Comparison of ENCODE assay signal across 16 cellular contexts in the genomic region with DNA sequence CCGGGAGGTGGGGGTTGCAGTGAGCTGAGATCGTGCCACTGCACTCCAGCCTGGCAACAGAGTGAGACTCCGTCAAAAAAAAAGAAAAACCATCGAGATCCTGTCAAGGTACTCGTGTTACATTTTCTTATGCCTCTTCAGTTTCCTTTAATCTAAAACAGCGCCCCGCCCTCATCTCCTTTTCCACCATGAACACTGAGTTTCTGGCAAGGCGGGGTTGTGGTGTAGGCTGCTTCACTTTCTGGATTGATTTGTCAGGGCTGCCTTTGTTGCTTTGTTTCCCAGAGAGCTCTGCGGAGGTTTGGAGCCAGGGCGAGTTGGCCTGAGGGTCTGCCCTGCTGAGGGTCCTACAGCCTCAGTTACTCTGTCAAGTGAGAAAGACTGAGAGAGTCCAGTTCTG. TPM values are rescaled to one million over a fixed set of nuclear protein-coding genes. Genes with fewer than 3 reads are reported as not detected.
A peak's percentile ranks its signal among the peaks of the same experiment; 100 is the strongest.
DNase-seq lines count a peak whose midpoint lies in the region; ATAC-seq and TF ChIP-seq lines count a peak whose summit lies in the region.
"Had no signal": no experiment of that assay in that cellular context is flagged by ENCODE, and none has a peak within 500 bp of the region (broad histone marks: within the 10 kb centered on the region; RNA-seq: fewer than 3 reads in every experiment).

No MANE protein-coding gene starts in this region.

- no TSS peak for BruUV-seq in MCF 10A (replicated peaks; lab: Mats Ljungman, UMichigan)

- CTCF ChIA-PET in MCF 10A (lab: Yijun Ruan, JAX), result interaction anchor here (0.6 to 0.9 kb wide), 3 partner anchors 15 to 43 kb away, joined by 3 to 6 read pairs (median 4); no protein-coding TSS in a partner anchor

- peak overlapping the region; percentile 81 for H3K27ac Mint-ChIP-seq in MCF 10A (ENCODE audit: low read depth, unreplicated experiment)

- intact Hi-C loops in MCF 10A (cut with micrococcal nuclease), result no loop called here
- intact Hi-C loops in breast epithelium (cut with DNase I; ENCODE audit: low total_unique reads), result no loop called here
- intact Hi-C loops in head of caudate nucleus (cut with DNase I), result loop anchor here (5.0 kb wide), 1 partner anchor 43 kb away; no protein-coding TSS in a partner anchor

- H3K27me3 ChIP-seq in breast epithelium, result no peaks in the 10 kb centered on the region
- H3K27me3 ChIP-seq in RWPE2 (ENCODE audit: insufficient read depth, poor library complexity, severe bottlenecking), result no peaks in the 10 kb centered on the region
- no peaks in the 10 kb centered on the region for H3K27me3 ChIP-seq in tibial nerve
- no peaks in the 10 kb centered on the region for H3K27me3 ChIP-seq in WERI-Rb-1 (ENCODE audit: insufficient read depth, low read depth, severe bottlenecking)
- H3K27me3 ChIP-seq: ascending aorta had no signal

- ATAC-seq in RWPE2 (ENCODE audit: low read depth) (no peak), HG03520 (IDR thresholded peaks at IDR 0.05; ENCODE audit: unreplicated experiment) (no peak)
- ATAC-seq: GM12878 had no signal

- peaks cover 32% of the 10 kb centered on the region for H3K36me3 Mint-ChIP-seq in MCF 10A (ENCODE audit: insufficient read depth, unreplicated experiment)

- no peak for TF ChIP-seq EP300 in tibial nerve (IDR thresholded peaks at IDR 0.05)

- TF ChIP-seq CTCF in MCF 10A (IDR thresholded peaks at IDR 0.05; ENCODE audit: unreplicated experiment) (no peak), breast epithelium (IDR thresholded peaks at IDR 0.05) (no peak), RWPE2 (IDR thresholded peaks at IDR 0.05; ENCODE audit: poor library complexity, severe bottlenecking) (no peak), tibial nerve (IDR thresholded peaks at IDR 0.05) (no peak), WERI-Rb-1 (IDR thresholded peaks at IDR 0.05; ENCODE audit: low read depth, low read length) (no peak)

- TF ChIP-seq POLR2A in breast epithelium (IDR thresholded peaks at IDR 0.05), result no peak
- no peak for TF ChIP-seq POLR2A in tibial nerve (IDR thresholded peaks at IDR 0.05)

- H3K36me3 ChIP-seq in breast epithelium (no peaks in the 10 kb centered on the region), RWPE2 (ENCODE audit: low read depth) (peaks cover 67% of the 10 kb centered on the region), tibial nerve (no peaks in the 10 kb centered on the region), WERI-Rb-1 (peaks cover 37% of the 10 kb centered on the region)
- H3K36me3 ChIP-seq: ascending aorta had no signal

- H3K4me3 ChIP-seq in breast epithelium, result no peak overlapping the region
- no peak overlapping the region for H3K4me3 ChIP-seq in RWPE2 (ENCODE audit: severe bottlenecking)
- H3K4me3 ChIP-seq in tibial nerve, result no peak overlapping the region
- H3K4me3 ChIP-seq in WERI-Rb-1 (ENCODE audit: low read depth, low read length), result no peak overlapping the region
- H3K4me3 ChIP-seq: ascending aorta, GM12878 had no signal

- WGBS in tibial nerve, 2 donors, result 56 to 68% methylated on average over 10 of the region's 10 CpGs

- H3K4me1 ChIP-seq in breast epithelium, result peaks cover 4 to 6% of the 10 kb centered on the region in 2 donors
- peaks cover 26% of the 10 kb centered on the region for H3K4me1 ChIP-seq in RWPE2 (ENCODE audit: insufficient read depth, poor library complexity, severe bottlenecking)
- peaks cover 0 to 96% (median 60%) of the 10 kb centered on the region in 4 donors for H3K4me1 ChIP-seq in tibial nerve

- H3K9me3 ChIP-seq in breast epithelium (no peaks in the 10 kb centered on the region), RWPE2 (ENCODE audit: severe bottlenecking) (no peaks in the 10 kb centered on the region), tibial nerve (no peaks in the 10 kb centered on the region), WERI-Rb-1 (ENCODE audit: severe bottlenecking) (no peaks in the 10 kb centered on the region)
- H3K9me3 ChIP-seq: ascending aorta had no signal

- H3K27me3 Mint-ChIP-seq in MCF 10A (ENCODE audit: insufficient read depth, unreplicated experiment), result no peaks in the 10 kb centered on the region
- H3K27me3 Mint-ChIP-seq: naive B cell had no signal

- H3K4me3 Mint-ChIP-seq in MCF 10A (ENCODE audit: unreplicated experiment), result no peak overlapping the region

- peaks cover 54% of the 10 kb centered on the region for H3K4me1 Mint-ChIP-seq in MCF 10A (ENCODE audit: insufficient read depth, unreplicated experiment)

- no peaks in the 10 kb centered on the region for H3K9me3 Mint-ChIP-seq in MCF 10A (ENCODE audit: unreplicated experiment)
- H3K9me3 Mint-ChIP-seq: naive B cell had no signal

- DNase-seq in MCF 10A (ENCODE audit: unreplicated experiment) (no peak), breast epithelium (ENCODE audit: low spot score in 2 of 2) (no peak), RWPE2 (ENCODE audit: low spot score) (no peak), head of caudate nucleus (peak in 26 of 42 donors; percentile 23 to 82 (median 42)), tibial nerve (ENCODE audit: low spot score in 2 of 2) (no peak), WERI-Rb-1 (no peak), SIG-M5 treated with dmso at 0.1 percent for 504 hours (lab: John Stamatoyannopoulos, UW; ENCODE audit: unreplicated experiment) (no peak)
- DNase-seq: foreskin melanocyte, KG1, naive B cell, NCI-H1105, substantia nigra, T1000 had no signal

- no peak overlapping the region for H3K27ac ChIP-seq in breast epithelium
- H3K27ac ChIP-seq in RWPE2 (ENCODE audit: poor library complexity, severe bottlenecking), result peak overlapping the region; percentile 39
- H3K27ac ChIP-seq in tibial nerve, result peak overlapping the region; percentile 4 to 90 (median 66)
- no peak overlapping the region for H3K27ac ChIP-seq in WERI-Rb-1
- H3K27ac ChIP-seq: ascending aorta had no signal

- POLR2A ChIA-PET in MCF 10A (lab: Yijun Ruan, JAX), result interaction anchor here (0.5 to 4.5 kb wide), 3 partner anchors 8 to 40 kb away, joined by 3 to 51 read pairs (median 3); a partner anchor contains a TSS

RNA-seq across cellular contexts. Expression of a gene that starts 8.9 kb away (rescaled TPM):
- total RNA-seq in MCF 10A (2022), result 86.9 and 109 TPM in 2 replicates
- 10 to 100 TPM; 18.4 to 40.0 (median 27.7) TPM for total RNA-seq in breast epithelium
- total RNA-seq in tibial nerve, result 100 to 1,000 TPM in 2 of 4 donors, 10 to 100 TPM in 2; 76.8 to 101 (median 93.9) TPM

RNA-seq across cellular contexts. Expression of a gene that starts 49.9 kb away (rescaled TPM):
- 45.8 and 57.7 TPM in 2 replicates for total RNA-seq in MCF 10A (2022)
- total RNA-seq in breast epithelium, result 10 to 100 TPM in 1 of 3 donors, 1 to 10 TPM in 2; 6.7 to 11.1 (median 7.0) TPM
- 10 to 100 TPM in 2 of 4 donors, 1 to 10 TPM in 2; 7.9 to 15.3 (median 10.1) TPM for total RNA-seq in tibial nerve

Comparison
In these comparisons a context has a peak if more than half of its experiments do, and no peak if none do; other contexts are left out.
1. DNase-seq: peak in head of caudate nucleus (26 of 42); none in MCF 10A (single experiment), breast epithelium (0 of 2), RWPE2 (single experiment), tibial nerve (0 of 2), WERI-Rb-1 (single experiment) and SIG-M5 treated with dmso at 0.1 percent for 504 hours (single experiment).
2. H3K27ac ChIP-seq: peak in RWPE2 (single experiment) and tibial nerve (4 of 4); none in breast epithelium (0 of 2) and WERI-Rb-1 (single experiment).